Comparison of ENCODE assay signal across 9 cellular contexts in genomic region chr1:42941640-42942330, GRCh38. TPM values are rescaled to one million over a fixed set of nuclear protein-coding genes. Genes with fewer than 3 reads are reported as not detected.
A peak's percentile ranks its signal among the peaks of the same experiment; 100 is the strongest.
DNase-seq lines count a peak whose midpoint lies in the region; ATAC-seq and TF ChIP-seq lines count a peak whose summit lies in the region.
"Had no signal": no experiment of that assay in that cellular context is flagged by ENCODE, and none has a peak within 500 bp of the region (broad histone marks: within the 10 kb centered on the region; RNA-seq: fewer than 3 reads in every experiment).

No MANE protein-coding gene starts in this region.

- TF ChIP-seq CTCF in right atrium auricular region (IDR thresholded peaks at IDR 0.05) = no peak

- no peaks in the 10 kb centered on the region for H3K27me3 ChIP-seq in right atrium auricular region

- peaks cover 99% of the 10 kb centered on the region for H3K4me1 Mint-ChIP-seq in activated naive CD8-positive, alpha-beta T cell treated with anti-CD3 and anti-CD28 coated beads, Interleukin-2, amount 50 U/mL, for 24 hours

- DNase-seq in COLO668 (lab: John Stamatoyannopoulos, UW; ENCODE audit: unreplicated experiment) (peak; percentile 57), NCI-H2107 treated with DMSO at 0.1 percent for 48 hours (lab: John Stamatoyannopoulos, UW; ENCODE audit: unreplicated experiment) (peak; percentile 73), right atrium auricular region (ENCODE audit: low spot score) (peak; percentile 84), skeletal muscle cell (ENCODE audit: low read depth) (peak; percentile 78)
- DNase-seq in activated naive CD8-positive, alpha-beta T cell treated with anti-CD3 and anti-CD28 coated beads, Interleukin-2, amount 50 U/mL, for 24 hours = no peak

- H3K9me3 Mint-ChIP-seq in activated naive CD8-positive, alpha-beta T cell treated with anti-CD3 and anti-CD28 coated beads, Interleukin-2, amount 50 U/mL, for 24 hours = no peaks in the 10 kb centered on the region

- H3K27ac ChIP-seq in right atrium auricular region = peak overlapping the region; percentile 82
- H3K27ac ChIP-seq: KMS-11 had no signal

- H3K4me3 ChIP-seq in right atrium auricular region (no peak overlapping the region), skeletal muscle cell (ENCODE audit: low read depth, low read length) (no peak overlapping the region)

- peak overlapping the region; percentile 69 for H3K27ac Mint-ChIP-seq in activated naive CD8-positive, alpha-beta T cell treated with anti-CD3 and anti-CD28 coated beads, Interleukin-2, amount 50 U/mL, for 24 hours

- no peak overlapping the region for H3K4me3 Mint-ChIP-seq in activated naive CD8-positive, alpha-beta T cell treated with anti-CD3 and anti-CD28 coated beads, Interleukin-2, amount 50 U/mL, for 24 hours

- H3K9me3 ChIP-seq in right atrium auricular region = no peaks in the 10 kb centered on the region

- peaks cover 0 to 69% of the 10 kb centered on the region in 2 donors for H3K4me1 ChIP-seq in right atrium auricular region

- no peaks in the 10 kb centered on the region for H3K27me3 Mint-ChIP-seq in activated naive CD8-positive, alpha-beta T cell treated with anti-CD3 and anti-CD28 coated beads, Interleukin-2, amount 50 U/mL, for 24 hours

- peaks cover 64% of the 10 kb centered on the region for H3K36me3 Mint-ChIP-seq in activated naive CD8-positive, alpha-beta T cell treated with anti-CD3 and anti-CD28 coated beads, Interleukin-2, amount 50 U/mL, for 24 hours (ENCODE audit: low read depth)

- H3K36me3 ChIP-seq in right atrium auricular region = no peaks in the 10 kb centered on the region

- ATAC-seq in activated naive CD8-positive, alpha-beta T cell treated with anti-CD3 and anti-CD28 coated beads, Interleukin-2, amount 50 U/mL, for 24 hours = peak; percentile 31
- no peak for ATAC-seq in GM21526 (IDR thresholded peaks at IDR 0.05; ENCODE audit: low FRiP score, unreplicated experiment)
- no peak for ATAC-seq in GM21423 (IDR thresholded peaks at IDR 0.05; ENCODE audit: unreplicated experiment)
- no peak for ATAC-seq in GM21786 (IDR thresholded peaks at IDR 0.05; ENCODE audit: unreplicated experiment)

RNA-seq across cellular contexts. Expression of gene SLC2A1, which starts 16.9 kb away (rescaled TPM):
- total RNA-seq in right atrium auricular region = 10 to 100 TPM; 25.0 to 51.5 TPM
